Comparison of ENCODE assay signal across 1 cellular context in the genomic region with DNA sequence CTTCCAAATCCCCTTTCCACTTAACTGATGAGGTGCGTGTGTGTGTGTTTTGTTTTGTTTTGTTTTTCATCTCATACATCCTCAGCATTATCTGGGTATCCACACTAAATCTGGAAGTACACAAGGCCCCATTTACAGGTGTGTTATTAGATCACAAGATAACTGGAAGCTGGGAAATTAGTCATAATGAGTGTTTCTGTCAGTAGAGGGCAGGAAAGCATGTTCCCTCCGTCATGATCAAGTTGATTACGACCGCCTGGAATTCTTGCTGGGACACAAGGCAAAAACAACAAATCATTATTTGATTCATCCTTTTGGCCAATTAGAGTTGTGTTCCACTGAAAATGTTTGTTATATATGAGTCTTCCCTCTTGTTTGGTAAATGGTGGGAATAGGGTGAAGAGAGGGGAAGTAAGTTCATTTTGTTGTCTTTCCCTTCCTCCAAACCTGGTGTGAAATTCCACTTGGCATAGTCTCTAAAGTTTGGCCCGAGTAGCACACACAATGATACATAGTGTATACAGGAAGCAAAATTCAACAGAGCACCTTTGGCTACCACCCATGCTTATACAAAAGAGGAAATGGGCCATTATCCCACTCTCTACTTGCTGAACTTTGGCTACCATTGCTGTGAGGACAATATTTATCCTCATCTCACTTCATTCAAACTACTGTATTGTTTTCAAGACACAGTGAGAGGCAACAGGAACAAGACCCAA.
TF ChIP-seq lines count a peak whose summit lies in the region.

No MANE protein-coding gene starts in this region.

TF ChIP-seq in HCT116, 20 proteins besides CTCF, POLR2A, EP300 and RAD21 (continued from another document):
- TF ChIP-seq SIN3A (IDR thresholded peaks at IDR 0.05; ENCODE audit: low read depth): no peak
- TF ChIP-seq ELF1 (IDR thresholded peaks at IDR 0.05; ENCODE audit: borderline replicate concordance, low read depth): no peak
- TF ChIP-seq, protein P1, sequence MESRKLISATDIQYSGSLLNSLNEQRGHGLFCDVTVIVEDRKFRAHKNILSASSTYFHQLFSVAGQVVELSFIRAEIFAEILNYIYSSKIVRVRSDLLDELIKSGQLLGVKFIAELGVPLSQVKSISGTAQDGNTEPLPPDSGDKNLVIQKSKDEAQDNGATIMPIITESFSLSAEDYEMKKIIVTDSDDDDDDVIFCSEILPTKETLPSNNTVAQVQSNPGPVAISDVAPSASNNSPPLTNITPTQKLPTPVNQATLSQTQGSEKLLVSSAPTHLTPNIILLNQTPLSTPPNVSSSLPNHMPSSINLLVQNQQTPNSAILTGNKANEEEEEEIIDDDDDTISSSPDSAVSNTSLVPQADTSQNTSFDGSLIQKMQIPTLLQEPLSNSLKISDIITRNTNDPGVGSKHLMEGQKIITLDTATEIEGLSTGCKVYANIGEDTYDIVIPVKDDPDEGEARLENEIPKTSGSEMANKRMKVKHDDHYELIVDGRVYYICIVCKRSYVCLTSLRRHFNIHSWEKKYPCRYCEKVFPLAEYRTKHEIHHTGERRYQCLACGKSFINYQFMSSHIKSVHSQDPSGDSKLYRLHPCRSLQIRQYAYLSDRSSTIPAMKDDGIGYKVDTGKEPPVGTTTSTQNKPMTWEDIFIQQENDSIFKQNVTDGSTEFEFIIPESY (IDR thresholded peaks at IDR 0.05; ENCODE audit: extremely low read depth, insufficient replicate concordance, low read length): no peak
- no peak for TF ChIP-seq EGR1 (IDR thresholded peaks at IDR 0.05; ENCODE audit: low read depth)
- TF ChIP-seq ZNF274 (IDR thresholded peaks at IDR 0.05; ENCODE audit: low read depth, low read length): no peak
- no peak for TF ChIP-seq FOSL1 (IDR thresholded peaks at IDR 0.05; ENCODE audit: low read depth)
- no peak for TF ChIP-seq EZH2phosphoT487 (IDR thresholded peaks at IDR 0.05; ENCODE audit: borderline replicate concordance)
